In genomic region chr14:95515080-95515489, GRCh38 we compare ENCODE assay signal across 8 cellular contexts. TPM values are rescaled to one million over a fixed set of nuclear protein-coding genes. Genes with fewer than 3 reads are reported as not detected.
A peak's percentile ranks its signal among the peaks of the same experiment; 100 is the strongest.
DNase-seq lines count a peak whose midpoint lies in the region; ATAC-seq and TF ChIP-seq lines count a peak whose summit lies in the region.

No MANE protein-coding gene starts in this region.

- intact Hi-C loops in MCF 10A (cut with micrococcal nuclease) (no loop called here), testis (cut with DNase I; ENCODE audit: low total_unique reads) (no loop called here)

- no peak overlapping the region for H3K4me3 Mint-ChIP-seq in MCF 10A (ENCODE audit: unreplicated experiment)

- no peak for TF ChIP-seq POLR2A in NB4 (IDR thresholded peaks at IDR 0.05; ENCODE audit: extremely low read depth, insufficient read length)
- no peak for TF ChIP-seq POLR2A in testis (IDR thresholded peaks at IDR 0.05)

- peaks cover 29% of the 10 kb centered on the region for H3K4me1 Mint-ChIP-seq in MCF 10A (ENCODE audit: insufficient read depth, unreplicated experiment)

- H3K27me3 ChIP-seq in liver (ENCODE audit: control insufficient read depth in 4 of 4, insufficient read depth in 4 of 4, low read length in 3 of 4) (no peaks in the 10 kb centered on the region), testis (no peaks in the 10 kb centered on the region)

- H3K4me3 ChIP-seq in NB4 (ENCODE audit: low read depth, low read length) = peak overlapping the region; percentile 65
- H3K4me3 ChIP-seq in liver (ENCODE audit: low read depth in 1 of 3, low read length in 3 of 3) = peak overlapping the region in 2 of 3 donors; percentile 4 to 28
- peak overlapping the region in 1 of 2 donors; percentile 77 for H3K4me3 ChIP-seq in testis

- H3K27ac Mint-ChIP-seq in MCF 10A (ENCODE audit: low read depth, unreplicated experiment) = no peak overlapping the region

- WGBS in liver = 21% methylated on average over 9 of the region's 9 CpGs
- WGBS in testis, 2 donors = 7 to 54% methylated on average over 6 to 9 of the region's 9 CpGs

- TF ChIP-seq CTCF in NB4 (IDR thresholded peaks at IDR 0.05; ENCODE audit: low read depth, low read length) (no peak), MCF 10A (IDR thresholded peaks at IDR 0.05; ENCODE audit: unreplicated experiment) (no peak), liver (IDR thresholded peaks at IDR 0.05; ENCODE audit: low read depth, low read length, missing input control) (no peak), testis (IDR thresholded peaks at IDR 0.05) (no peak)

- DNase-seq in EL = peak; percentile 84
- peak; percentile 93 for DNase-seq in NB4 (ENCODE audit: low read depth)
- peak; percentile 24 for DNase-seq in MCF 10A (ENCODE audit: unreplicated experiment)
- DNase-seq in testis = peak; percentile 67
- no peak for DNase-seq in amniotic stem cell (lab: John Stamatoyannopoulos, UW)
- DNase-seq in COLO829 (ENCODE audit: low spot score) = no peak

- H3K27me3 Mint-ChIP-seq in MCF 10A (ENCODE audit: insufficient read depth, unreplicated experiment) = no peaks in the 10 kb centered on the region

- H3K9ac ChIP-seq in liver (ENCODE audit: low read depth in 1 of 2, low read length in 2 of 2) = peak overlapping the region in 1 of 2 donors; percentile 28

- H3K27ac ChIP-seq in liver (ENCODE audit: low read depth in 1 of 2, low read length in 2 of 2) = peak overlapping the region in 1 of 2 donors; percentile 25
- H3K27ac ChIP-seq in testis = peak overlapping the region in 1 of 2 donors; percentile 79

- no peaks in the 10 kb centered on the region for H3K9me3 ChIP-seq in liver (ENCODE audit: control insufficient read depth in 4 of 4, low read length in 3 of 4)
- no peaks in the 10 kb centered on the region for H3K9me3 ChIP-seq in testis

- TF ChIP-seq RAD21 in liver (IDR thresholded peaks at IDR 0.05) = no peak

- no peaks in the 10 kb centered on the region for H3K9me3 Mint-ChIP-seq in MCF 10A (ENCODE audit: unreplicated experiment)

- POLR2A ChIA-PET in MCF 10A (lab: Yijun Ruan, JAX) = interaction anchor here (1.3 to 2.5 kb wide), 4 partner anchors 8 to 54 kb away, joined by 3 to 10 read pairs (median 7); partner anchors contain the start of gene GLRX5

- peaks cover 18 to 44% (median 35%) of the 10 kb centered on the region in 4 donors for H3K4me1 ChIP-seq in liver (ENCODE audit: control insufficient read depth in 4 of 4, insufficient read depth in 4 of 4, low read length in 3 of 4)
- peaks cover 54% of the 10 kb centered on the region for H3K4me1 ChIP-seq in testis

- no peak for ATAC-seq in GM18858 (IDR thresholded peaks at IDR 0.05; ENCODE audit: unreplicated experiment)

- H3K36me3 Mint-ChIP-seq in MCF 10A (ENCODE audit: insufficient read depth, unreplicated experiment) = no peaks in the 10 kb centered on the region

- CTCF ChIA-PET in MCF 10A (lab: Yijun Ruan, JAX) = interaction anchor here (0.6 to 6.2 kb wide), 4 partner anchors 12 to 73 kb away, joined by 3 to 40 read pairs (median 4); no protein-coding TSS in a partner anchor

- H3K36me3 ChIP-seq in liver (ENCODE audit: control insufficient read depth in 4 of 4, insufficient read depth in 3 of 4, low read depth in 1 of 4, low read length in 3 of 4) (no peaks in the 10 kb centered on the region), testis (ENCODE audit: low read depth, missing control alignments) (no peaks in the 10 kb centered on the region)

- TSS peak; percentile 11 for BruUV-seq in MCF 10A (replicated peaks; lab: Mats Ljungman, UMichigan)

TF ChIP-seq in liver, 16 proteins besides CTCF, POLR2A, EP300 and RAD21:
- TF ChIP-seq SP1 (IDR thresholded peaks at IDR 0.05) (no peak), JUND (IDR thresholded peaks at IDR 0.05) (no peak), FOXA2 (IDR thresholded peaks at IDR 0.05) (no peak), HNF4G (IDR thresholded peaks at IDR 0.05) (no peak), NR2F2 (IDR thresholded peaks at IDR 0.05) (no peak), EGR1 (IDR thresholded peaks at IDR 0.05; ENCODE audit: low read depth in 2 of 2) (no peak), REST (IDR thresholded peaks at IDR 0.05) (no peak), GABPA (IDR thresholded peaks at IDR 0.05 in 1 of 2, conservative IDR thresholded peaks at IDR 0.05 in 1 of 2) (no peak), ATF3 (IDR thresholded peaks at IDR 0.05) (no peak), HNF4A (conservative IDR thresholded peaks at IDR 0.05) (no peak), YY1 (IDR thresholded peaks at IDR 0.05) (no peak), MAX (IDR thresholded peaks at IDR 0.05) (no peak), TAF1 (conservative IDR thresholded peaks at IDR 0.05) (no peak), FOXA1 (IDR thresholded peaks at IDR 0.05) (no peak), ZBTB33 (IDR thresholded peaks at IDR 0.05) (no peak), RXRA (IDR thresholded peaks at IDR 0.05) (no peak)

RNA-seq across cellular contexts. Expression of gene SYNE3, which starts 1.4 kb away (rescaled TPM):
- total RNA-seq in MCF 10A (2022) = 8.9 and 9.5 TPM in 2 replicates
- 1 to 10 TPM; 8.3 to 9.0 TPM for total RNA-seq in liver
- 1 to 10 TPM in 1 of 2 donors, under 1 TPM in 1; 0.47 to 1.1 TPM for polyA plus RNA-seq in liver
- 10 to 100 TPM; 37.6 to 38.9 TPM for total RNA-seq in testis
- polyA plus RNA-seq in testis (ENCODE audit: insufficient read depth, low read depth, low replicate concordance) = 8.3 TPM

RNA-seq across cellular contexts. Expression of gene GLRX5, which starts 19.8 kb away (rescaled TPM):
- total RNA-seq in MCF 10A (2022) (32.2 and 39.8 TPM in 2 replicates), liver (100 to 1,000 TPM in 1 of 2 donors, 10 to 100 TPM in 1; 28.4 to 172 TPM), testis (10 to 100 TPM; 83.9 to 95.0 TPM)
- polyA plus RNA-seq in liver (10 to 100 TPM; 34.1 to 45.3 TPM), testis (ENCODE audit: insufficient read depth, low read depth, low replicate concordance) (101 TPM)

Comparison
In these comparisons a context has a peak if more than half of its experiments do, and no peak if none do; other contexts are left out.
1. DNase-seq: peak in EL (single experiment), NB4 (single experiment), MCF 10A (single experiment) and testis (single experiment); none in amniotic stem cell (single experiment) and COLO829 (single experiment).